ENCODE assay signal across 26 cellular contexts in genomic region chr11:43903969-43904368, GRCh38.
"Had no signal": no experiment of that assay in that cellular context is flagged by ENCODE, and none has a peak within 500 bp of the region (broad histone marks: within the 10 kb centered on the region; RNA-seq: fewer than 3 reads in every experiment).

No MANE protein-coding gene starts in this region.

- H3K27me3 Mint-ChIP-seq: memory B cell; naive B cell; natural killer cell treated with Interleukin-12 subunit alpha and Interleukin-12 subunit beta and Interleukin-15 and Interleukin-18, amount 100 ng/mL, for 72 hours had no signal

- H3K27ac ChIP-seq: hepatocyte, neural progenitor cell, psoas muscle, thyroid gland had no signal

- H3K27ac Mint-ChIP-seq: memory B cell; mesothelial cell of epicardium; naive B cell; natural killer cell treated with Interleukin-12 subunit alpha and Interleukin-12 subunit beta and Interleukin-15 and Interleukin-18, amount 100 ng/mL, for 72 hours; neural progenitor cell; stimulated activated effector memory CD8-positive, alpha-beta T cell treated with anti-CD3 and anti-CD28 coated beads, Interleukin-12 subunit alpha, Interleukin-12 subunit beta, amount 100 ng/mL, for 72 hours had no signal

- H3K9me3 ChIP-seq: gastroesophageal sphincter, heart left ventricle, mucosa of descending colon, psoas muscle, sigmoid colon, stomach, thyroid gland had no signal

- ATAC-seq: esophagus mucosa; gastroesophageal sphincter; mucosa of descending colon; natural killer cell treated with Interleukin-12 subunit alpha and Interleukin-12 subunit beta and Interleukin-15 and Interleukin-18, amount 100 ng/mL, for 72 hours; psoas muscle; stimulated activated effector memory CD8-positive, alpha-beta T cell treated with anti-CD3 and anti-CD28 coated beads, Interleukin-12 subunit alpha, Interleukin-12 subunit beta, amount 100 ng/mL, for 72 hours had no signal

- H3K4me3 Mint-ChIP-seq: memory B cell; mesothelial cell of epicardium; naive B cell; natural killer cell treated with Interleukin-12 subunit alpha and Interleukin-12 subunit beta and Interleukin-15 and Interleukin-18, amount 100 ng/mL, for 72 hours; neural progenitor cell; stimulated activated effector memory CD8-positive, alpha-beta T cell treated with anti-CD3 and anti-CD28 coated beads, Interleukin-12 subunit alpha, Interleukin-12 subunit beta, amount 100 ng/mL, for 72 hours had no signal

- DNase-seq: dorsolateral prefrontal cortex; effector CD4-positive, alpha-beta T cell; foreskin fibroblast; heart left ventricle; kidney; mucosa of descending colon; naive B cell; posterior cingulate gyrus; psoas muscle; right cardiac atrium; sigmoid colon; stimulated activated CD4-positive, alpha-beta T cell treated with anti-CD3 and anti-CD28 coated beads, Interleukin-2, amount 100 ng/mL, for 24 hours; stimulated activated CD4-positive, alpha-beta T cell treated with anti-CD3 and anti-CD28 coated beads, Interleukin-4, amount 100 ng/mL, for 24 hours; stimulated activated naive CD4-positive, alpha-beta T cell treated with Interleukin-2 at 50 U/mL for 16 hours; stomach; thyroid gland; trophoblast cell had no signal

- H3K36me3 ChIP-seq: neural progenitor cell had no signal

- H3K27me3 ChIP-seq: dorsolateral prefrontal cortex, gastroesophageal sphincter, heart left ventricle, hepatocyte, neural progenitor cell, sigmoid colon, stomach, thyroid gland had no signal

- H3K4me3 ChIP-seq: gastroesophageal sphincter, heart left ventricle, hepatocyte, lung, mucosa of descending colon, neural progenitor cell, psoas muscle, sigmoid colon, stomach, thyroid gland had no signal

- H3K4me1 ChIP-seq: neural progenitor cell had no signal
